11 cellular contexts compared by ENCODE assay signal in genomic region chr9:131624636-131625241, GRCh38.
A peak's percentile ranks its signal among the peaks of the same experiment; 100 is the strongest.
DNase-seq lines count a peak whose midpoint lies in the region; ATAC-seq lines count a peak whose summit lies in the region.
"Had no signal": no experiment of that assay in that cellular context is flagged by ENCODE, and none has a peak within 500 bp of the region (broad histone marks: within the 10 kb centered on the region; RNA-seq: fewer than 3 reads in every experiment).

No MANE protein-coding gene starts in this region.

- no peaks in the 10 kb centered on the region for H3K27me3 Mint-ChIP-seq in activated T-helper 2 cell treated with anti-CD3 and anti-CD28 coated beads, Interferon-gamma antibody, Interleukin-2, Interleukin-4, amounts not matched to agents 10 μg/mL and 5 μg/mL and 100 μg/mL, durations not matched to agents 14 hours and 24 hours and 36 hours (ENCODE audit: low read depth)
- no peaks in the 10 kb centered on the region for H3K27me3 Mint-ChIP-seq in memory B cell
- H3K27me3 Mint-ChIP-seq in naive thymus-derived CD4-positive, alpha-beta T cell = no peaks in the 10 kb centered on the region

- H3K27me3 ChIP-seq in naive thymus-derived CD4-positive, alpha-beta T cell (ENCODE audit: control insufficient read depth in 2 of 2, insufficient read depth in 2 of 2, low read length in 2 of 2) = no peaks in the 10 kb centered on the region

- DNase-seq in AG20443 (ENCODE audit: low spot score) = peak; percentile 53
- DNase-seq in H4 (ENCODE audit: low spot score) = peak; percentile 30
- no peak for DNase-seq in activated T-helper 2 cell treated with anti-CD3 and anti-CD28 coated beads, Interferon-gamma antibody, Interleukin-2, Interleukin-4, amounts not matched to agents 10 μg/mL and 5 μg/mL and 100 μg/mL, durations not matched to agents 14 hours and 24 hours and 36 hours (ENCODE audit: low spot score)
- DNase-seq in memory B cell (ENCODE audit: low spot score in 2 of 2) = no peak
- DNase-seq in central memory CD4-positive, alpha-beta T cell = no peak
- DNase-seq in naive thymus-derived CD4-positive, alpha-beta T cell = no peak
- DNase-seq: Caco-2, NCI-H526 treated with DMSO at 0.1 percent for 48 hours had no signal

- H3K4me3 Mint-ChIP-seq in activated T-helper 2 cell treated with anti-CD3 and anti-CD28 coated beads, Interferon-gamma antibody, Interleukin-2, Interleukin-4, amounts not matched to agents 10 μg/mL and 5 μg/mL and 100 μg/mL, durations not matched to agents 14 hours and 24 hours and 36 hours (ENCODE audit: low read depth) = no peak overlapping the region
- H3K4me3 Mint-ChIP-seq in memory B cell = no peak overlapping the region
- H3K4me3 Mint-ChIP-seq in naive thymus-derived CD4-positive, alpha-beta T cell = no peak overlapping the region
- H3K4me3 Mint-ChIP-seq: neural crest cell had no signal

- H3K27ac Mint-ChIP-seq in activated T-helper 2 cell treated with anti-CD3 and anti-CD28 coated beads, Interferon-gamma antibody, Interleukin-2, Interleukin-4, amounts not matched to agents 10 μg/mL and 5 μg/mL and 100 μg/mL, durations not matched to agents 14 hours and 24 hours and 36 hours = peak overlapping the region; percentile 38
- H3K27ac Mint-ChIP-seq in memory B cell = peak overlapping the region; percentile 78
- H3K27ac Mint-ChIP-seq in naive thymus-derived CD4-positive, alpha-beta T cell = peak overlapping the region in 3 of 9 donors; percentile 12 to 84 (median 19)

- ATAC-seq in memory B cell (ENCODE audit: low read depth) = no peak
- ATAC-seq in HG02642 (IDR thresholded peaks at IDR 0.05; ENCODE audit: poor library complexity, unreplicated experiment) = no peak
- ATAC-seq in naive thymus-derived CD4-positive, alpha-beta T cell = no peak
- ATAC-seq in GM21786 (IDR thresholded peaks at IDR 0.05; ENCODE audit: unreplicated experiment) = no peak

- no peak overlapping the region for H3K4me3 ChIP-seq in naive thymus-derived CD4-positive, alpha-beta T cell (ENCODE audit: low read length)

- peaks cover 21% of the 10 kb centered on the region for H3K4me1 Mint-ChIP-seq in activated T-helper 2 cell treated with anti-CD3 and anti-CD28 coated beads, Interferon-gamma antibody, Interleukin-2, Interleukin-4, amounts not matched to agents 10 μg/mL and 5 μg/mL and 100 μg/mL, durations not matched to agents 14 hours and 24 hours and 36 hours (ENCODE audit: low read depth)
- H3K4me1 Mint-ChIP-seq in memory B cell = peaks cover 32% of the 10 kb centered on the region
- H3K4me1 Mint-ChIP-seq in naive thymus-derived CD4-positive, alpha-beta T cell = peaks cover 0 to 49% (median 7%) of the 10 kb centered on the region in 7 donors

- H3K9me3 ChIP-seq in naive thymus-derived CD4-positive, alpha-beta T cell (ENCODE audit: control insufficient read depth in 2 of 3, low read length in 3 of 3) = no peaks in the 10 kb centered on the region
- H3K9me3 ChIP-seq: Caco-2 had no signal

- H3K4me1 ChIP-seq in naive thymus-derived CD4-positive, alpha-beta T cell (ENCODE audit: control insufficient read depth in 2 of 2, insufficient read depth in 2 of 2, low read length in 2 of 2) = peaks cover 0 to 39% of the 10 kb centered on the region in 2 donors
- H3K4me1 ChIP-seq: Caco-2 had no signal

- H3K36me3 ChIP-seq in naive thymus-derived CD4-positive, alpha-beta T cell (ENCODE audit: control insufficient read depth in 2 of 3, insufficient read depth in 3 of 3, low read length in 3 of 3) = peaks cover 9 to 75% (median 9%) of the 10 kb centered on the region in 3 experiments

- CTCF ChIA-PET in naive thymus-derived CD4-positive, alpha-beta T cell (lab: Charles Lee) = no interaction called here

- POLR2A ChIA-PET in naive thymus-derived CD4-positive, alpha-beta T cell (lab: Charles Lee) = no interaction called here

- H3K27ac ChIP-seq in naive thymus-derived CD4-positive, alpha-beta T cell (ENCODE audit: low read depth, low read length) = no peak overlapping the region

- intact Hi-C loops in activated T-helper 2 cell treated with anti-CD3 and anti-CD28 coated beads, Interferon-gamma antibody, Interleukin-2, Interleukin-4, amounts not matched to agents 10 μg/mL and 5 μg/mL and 100 μg/mL, durations not matched to agents 14 hours and 24 hours and 36 hours (cut with micrococcal nuclease) = no loop called here
- intact Hi-C loops in naive thymus-derived CD4-positive, alpha-beta T cell (cut with micrococcal nuclease) = no loop called here

- no peaks in the 10 kb centered on the region for H3K9me3 Mint-ChIP-seq in activated T-helper 2 cell treated with anti-CD3 and anti-CD28 coated beads, Interferon-gamma antibody, Interleukin-2, Interleukin-4, amounts not matched to agents 10 μg/mL and 5 μg/mL and 100 μg/mL, durations not matched to agents 14 hours and 24 hours and 36 hours
- H3K9me3 Mint-ChIP-seq in memory B cell = no peaks in the 10 kb centered on the region
- peaks cover 0 to 3% (median 0%) of the 10 kb centered on the region in 11 donors for H3K9me3 Mint-ChIP-seq in naive thymus-derived CD4-positive, alpha-beta T cell
- H3K9me3 Mint-ChIP-seq: neural crest cell had no signal

- peaks cover 76% of the 10 kb centered on the region for H3K36me3 Mint-ChIP-seq in activated T-helper 2 cell treated with anti-CD3 and anti-CD28 coated beads, Interferon-gamma antibody, Interleukin-2, Interleukin-4, amounts not matched to agents 10 μg/mL and 5 μg/mL and 100 μg/mL, durations not matched to agents 14 hours and 24 hours and 36 hours (ENCODE audit: low read depth)
- H3K36me3 Mint-ChIP-seq in memory B cell = peaks cover 31% of the 10 kb centered on the region
- H3K36me3 Mint-ChIP-seq in naive thymus-derived CD4-positive, alpha-beta T cell = peaks cover 3 to 48% (median 19%) of the 10 kb centered on the region in 5 donors

Comparison
In these comparisons a context has a peak if more than half of its experiments do, and no peak if none do; other contexts are left out.
1. DNase-seq: peak in AG20443 (single experiment) and H4 (single experiment); none in activated T-helper 2 cell treated with anti-CD3 and anti-CD28 coated beads, Interferon-gamma antibody, Interleukin-2, Interleukin-4, amounts not matched to agents 10 μg/mL and 5 μg/mL and 100 μg/mL, durations not matched to agents 14 hours and 24 hours and 36 hours (single experiment), memory B cell (0 of 2), central memory CD4-positive, alpha-beta T cell (single experiment) and naive thymus-derived CD4-positive, alpha-beta T cell (0 of 9).